ENCODE assay signal across 18 cellular contexts in the genomic region with DNA sequence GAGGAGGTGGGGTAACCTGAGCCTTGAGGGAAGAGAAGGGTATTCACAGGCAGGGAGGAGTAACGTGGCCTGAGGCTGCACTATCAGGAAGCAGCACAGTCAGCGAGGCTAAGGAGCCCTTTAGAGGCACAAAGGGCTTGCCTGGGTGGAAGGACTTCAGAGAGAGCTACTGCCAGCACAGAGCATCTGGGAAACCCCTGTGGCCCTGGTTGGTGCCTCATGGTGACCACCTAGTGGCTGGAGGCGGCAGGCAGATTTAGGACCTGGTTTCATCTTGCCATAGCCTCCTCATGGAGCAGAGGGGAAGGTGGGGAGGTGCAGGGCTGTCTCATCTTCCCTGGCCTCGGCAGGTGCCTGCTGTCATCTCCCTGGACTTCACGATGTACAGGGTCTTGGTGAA.
DNase-seq lines count a peak whose midpoint lies in the region; ATAC-seq and TF ChIP-seq lines count a peak whose summit lies in the region.
"Had no signal": no experiment of that assay in that cellular context is flagged by ENCODE, and none has a peak within 500 bp of the region (broad histone marks: within the 10 kb centered on the region; RNA-seq: fewer than 3 reads in every experiment).

No MANE protein-coding gene starts in this region.

- H3K4me1 Mint-ChIP-seq in activated naive CD4-positive, alpha-beta T cell treated with anti-CD3 and anti-CD28 coated beads, Interleukin-2, amount 10 ng/mL, durations not matched to agents 7 days and 5 days = peaks cover 11% of the 10 kb centered on the region
- H3K4me1 Mint-ChIP-seq in CD14-positive monocyte = peaks cover 21% of the 10 kb centered on the region

- no peak overlapping the region for H3K4me3 Mint-ChIP-seq in activated naive CD4-positive, alpha-beta T cell treated with anti-CD3 and anti-CD28 coated beads, Interleukin-2, amount 10 ng/mL, durations not matched to agents 7 days and 5 days
- H3K4me3 Mint-ChIP-seq in CD14-positive monocyte = no peak overlapping the region
- H3K4me3 Mint-ChIP-seq: activated CD8-positive, alpha-beta memory T cell treated with anti-CD3 and anti-CD28 coated beads, Interleukin-2, amount 10 ng/mL, durations not matched to agents 7 days and 5 days; dendritic cell treated with granulocyte-macrophage colony-stimulating factor and Interleukin-4, amounts not matched to agents 40 ng/mL and 50 ng/mL, for 4 days had no signal

- intact Hi-C loops in sciatic nerve (cut with DNase I) = no loop called here
- intact Hi-C loops in CD14-positive monocyte (cut with micrococcal nuclease) = no loop called here

- no peak for ATAC-seq in sciatic nerve
- ATAC-seq: activated CD8-positive, alpha-beta memory T cell treated with anti-CD3 and anti-CD28 coated beads, Interleukin-2, amount 10 ng/mL, durations not matched to agents 7 days and 5 days; heart left ventricle had no signal

- CTCF ChIA-PET in activated naive CD4-positive, alpha-beta T cell treated with anti-CD3 and anti-CD28 coated beads, Interleukin-2, amount 10 ng/mL, durations not matched to agents 7 days and 5 days (lab: Charles Lee) = no interaction called here

- no peak overlapping the region for H3K27ac Mint-ChIP-seq in activated naive CD4-positive, alpha-beta T cell treated with anti-CD3 and anti-CD28 coated beads, Interleukin-2, amount 10 ng/mL, durations not matched to agents 7 days and 5 days
- peak overlapping the region in 1 of 7 donors; percentile 75 for H3K27ac Mint-ChIP-seq in CD14-positive monocyte
- H3K27ac Mint-ChIP-seq: activated CD8-positive, alpha-beta memory T cell treated with anti-CD3 and anti-CD28 coated beads, Interleukin-2, amount 10 ng/mL, durations not matched to agents 7 days and 5 days; dendritic cell treated with granulocyte-macrophage colony-stimulating factor and Interleukin-4, amounts not matched to agents 40 ng/mL and 50 ng/mL, for 4 days had no signal

- H3K36me3 Mint-ChIP-seq in activated naive CD4-positive, alpha-beta T cell treated with anti-CD3 and anti-CD28 coated beads, Interleukin-2, amount 10 ng/mL, durations not matched to agents 7 days and 5 days = no peaks in the 10 kb centered on the region
- no peaks in the 10 kb centered on the region for H3K36me3 Mint-ChIP-seq in CD14-positive monocyte
- H3K36me3 Mint-ChIP-seq: activated CD8-positive, alpha-beta memory T cell treated with anti-CD3 and anti-CD28 coated beads, Interleukin-2, amount 10 ng/mL, durations not matched to agents 7 days and 5 days had no signal

- H3K9me3 Mint-ChIP-seq in activated naive CD4-positive, alpha-beta T cell treated with anti-CD3 and anti-CD28 coated beads, Interleukin-2, amount 10 ng/mL, durations not matched to agents 7 days and 5 days = no peaks in the 10 kb centered on the region
- H3K9me3 Mint-ChIP-seq in CD14-positive monocyte = peaks cover 0 to 2% (median 0%) of the 10 kb centered on the region in 7 donors
- H3K9me3 Mint-ChIP-seq: dendritic cell treated with granulocyte-macrophage colony-stimulating factor and Interleukin-4, amounts not matched to agents 40 ng/mL and 50 ng/mL, for 4 days had no signal

- TF ChIP-seq CTCF in GM12873 (IDR thresholded peaks at IDR 0.05; ENCODE audit: insufficient read depth, low read depth, low read length, missing control alignments) (peak; percentile 28), CD14-positive monocyte (IDR thresholded peaks at IDR 0.05) (no peak)

- peak; percentile 6 for DNase-seq in DMS153 treated with DMSO at 0.1 percent for 48 hours (lab: John Stamatoyannopoulos, UW; ENCODE audit: unreplicated experiment)
- peak; percentile 46 for DNase-seq in NCI-H69 (lab: John Stamatoyannopoulos, UW)
- peak; percentile 36 for DNase-seq in left kidney (ENCODE audit: low read depth, low spot score)
- no peak for DNase-seq in activated naive CD4-positive, alpha-beta T cell treated with anti-CD3 and anti-CD28 coated beads, Interleukin-2, amount 10 ng/mL, durations not matched to agents 7 days and 5 days
- DNase-seq in sciatic nerve (ENCODE audit: low spot score) = no peak
- DNase-seq in CD14-positive monocyte (ENCODE audit: low spot score) = no peak
- DNase-seq: activated CD8-positive, alpha-beta memory T cell treated with anti-CD3 and anti-CD28 coated beads, Interleukin-2, amount 10 ng/mL, durations not matched to agents 7 days and 5 days; activated naive CD4-positive, alpha-beta T cell treated with anti-CD3 and anti-CD28 coated beads, Interleukin-2, amount 50 U/mL, for 16 hours; C1 segment of cervical spinal cord; heart left ventricle; kidney glomerular epithelial cell; NCI-H1105; NCI-H510A treated with DMSO at 0.1 percent for 48 hours; stimulated activated CD4-positive, alpha-beta T cell treated with anti-CD3 and anti-CD28 coated beads, Interleukin-4, amount 100 ng/mL, for 1 hour; stimulated activated CD8-positive, alpha-beta memory T cell treated with anti-CD3 and anti-CD28 coated beads, Interleukin-4, amount 100 ng/mL, for 48 hours; T-helper 1 cell had no signal

- H3K27me3 Mint-ChIP-seq in activated naive CD4-positive, alpha-beta T cell treated with anti-CD3 and anti-CD28 coated beads, Interleukin-2, amount 10 ng/mL, durations not matched to agents 7 days and 5 days = peaks cover 9% of the 10 kb centered on the region
- peaks cover 0 to 6% (median 5%) of the 10 kb centered on the region in 3 donors for H3K27me3 Mint-ChIP-seq in CD14-positive monocyte (ENCODE audit: low read depth in 3 of 3)
- H3K27me3 Mint-ChIP-seq: activated CD8-positive, alpha-beta memory T cell treated with anti-CD3 and anti-CD28 coated beads, Interleukin-2, amount 10 ng/mL, durations not matched to agents 7 days and 5 days had no signal

Comparison
In these comparisons a context has a peak if more than half of its experiments do, and no peak if none do; other contexts are left out.
1. DNase-seq: peak in DMS153 treated with DMSO at 0.1 percent for 48 hours (single experiment), NCI-H69 (single experiment) and left kidney (single experiment); none in activated naive CD4-positive, alpha-beta T cell treated with anti-CD3 and anti-CD28 coated beads, Interleukin-2, amount 10 ng/mL, durations not matched to agents 7 days and 5 days (single experiment), sciatic nerve (single experiment) and CD14-positive monocyte (single experiment).